2 cellular contexts compared by ENCODE assay signal in the genomic region with DNA sequence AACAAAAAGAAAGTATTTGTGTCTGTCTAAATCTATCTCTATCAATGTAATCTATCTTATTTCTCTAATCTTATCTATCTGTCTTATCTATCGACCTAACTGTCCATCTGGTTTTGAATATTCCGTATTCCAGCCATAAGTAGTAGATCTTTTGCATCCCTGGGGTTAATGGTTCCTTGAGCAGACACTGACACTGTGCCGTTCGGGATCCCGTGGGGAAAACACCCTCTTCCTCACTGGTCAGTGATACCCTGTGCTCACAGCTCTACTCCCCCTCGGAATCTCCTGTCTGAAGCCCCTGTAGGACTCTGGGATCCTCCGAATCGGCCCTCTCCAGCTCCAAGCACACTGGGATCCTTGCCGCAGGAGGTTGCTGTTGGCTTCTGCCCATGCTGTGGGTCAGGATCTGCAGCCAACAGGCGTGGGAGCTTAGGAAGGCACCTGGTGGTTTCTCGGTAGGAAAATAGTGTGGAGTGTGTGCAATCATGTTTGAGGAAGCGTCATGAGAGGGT.
TF ChIP-seq lines count a peak whose summit lies in the region.

No MANE protein-coding gene starts in this region.

TF ChIP-seq in A549, 52 proteins besides CTCF, POLR2A, EP300 and RAD21:
- TF ChIP-seq SREBF2 (IDR thresholded peaks at IDR 0.05) (no peak), MYC (IDR thresholded peaks at IDR 0.05; ENCODE audit: borderline replicate concordance, low read length) (no peak), CHD4 (IDR thresholded peaks at IDR 0.05; ENCODE audit: borderline replicate concordance) (no peak), RCOR1 (IDR thresholded peaks at IDR 0.05; ENCODE audit: low read depth, low read length) (no peak), CEBPB (IDR thresholded peaks at IDR 0.05) (no peak), RFX5 (IDR thresholded peaks at IDR 0.05) (no peak), POLR2AphosphoS2 (conservative IDR thresholded peaks at IDR 0.05; ENCODE audit: low read length) (no peak), TFCP2L1 (CRISPR knock-in tag; IDR thresholded peaks at IDR 0.05) (no peak), ZSCAN20 (CRISPR knock-in tag; IDR thresholded peaks at IDR 0.05) (no peak), JUNB (IDR thresholded peaks at IDR 0.05) (no peak), EHMT2 (IDR thresholded peaks at IDR 0.05; ENCODE audit: low read depth) (no peak), ZFP36 (IDR thresholded peaks at IDR 0.05; ENCODE audit: borderline replicate concordance, partially characterized antibody) (no peak), CBX2 (IDR thresholded peaks at IDR 0.05; ENCODE audit: borderline replicate concordance, low read depth) (no peak), RNF2 (IDR thresholded peaks at IDR 0.05; ENCODE audit: borderline replicate concordance, low read depth) (no peak), NPAS2 (CRISPR knock-in tag; IDR thresholded peaks at IDR 0.05; ENCODE audit: borderline replicate concordance) (no peak), HDAC2 (IDR thresholded peaks at IDR 0.05) (no peak)
- TF ChIP-seq, protein P1, sequence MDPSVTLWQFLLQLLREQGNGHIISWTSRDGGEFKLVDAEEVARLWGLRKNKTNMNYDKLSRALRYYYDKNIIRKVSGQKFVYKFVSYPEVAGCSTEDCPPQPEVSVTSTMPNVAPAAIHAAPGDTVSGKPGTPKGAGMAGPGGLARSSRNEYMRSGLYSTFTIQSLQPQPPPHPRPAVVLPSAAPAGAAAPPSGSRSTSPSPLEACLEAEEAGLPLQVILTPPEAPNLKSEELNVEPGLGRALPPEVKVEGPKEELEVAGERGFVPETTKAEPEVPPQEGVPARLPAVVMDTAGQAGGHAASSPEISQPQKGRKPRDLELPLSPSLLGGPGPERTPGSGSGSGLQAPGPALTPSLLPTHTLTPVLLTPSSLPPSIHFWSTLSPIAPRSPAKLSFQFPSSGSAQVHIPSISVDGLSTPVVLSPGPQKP (IDR thresholded peaks at IDR 0.05; ENCODE audit: low read depth, low read length), result no peak
- TF ChIP-seq, protein P2, sequence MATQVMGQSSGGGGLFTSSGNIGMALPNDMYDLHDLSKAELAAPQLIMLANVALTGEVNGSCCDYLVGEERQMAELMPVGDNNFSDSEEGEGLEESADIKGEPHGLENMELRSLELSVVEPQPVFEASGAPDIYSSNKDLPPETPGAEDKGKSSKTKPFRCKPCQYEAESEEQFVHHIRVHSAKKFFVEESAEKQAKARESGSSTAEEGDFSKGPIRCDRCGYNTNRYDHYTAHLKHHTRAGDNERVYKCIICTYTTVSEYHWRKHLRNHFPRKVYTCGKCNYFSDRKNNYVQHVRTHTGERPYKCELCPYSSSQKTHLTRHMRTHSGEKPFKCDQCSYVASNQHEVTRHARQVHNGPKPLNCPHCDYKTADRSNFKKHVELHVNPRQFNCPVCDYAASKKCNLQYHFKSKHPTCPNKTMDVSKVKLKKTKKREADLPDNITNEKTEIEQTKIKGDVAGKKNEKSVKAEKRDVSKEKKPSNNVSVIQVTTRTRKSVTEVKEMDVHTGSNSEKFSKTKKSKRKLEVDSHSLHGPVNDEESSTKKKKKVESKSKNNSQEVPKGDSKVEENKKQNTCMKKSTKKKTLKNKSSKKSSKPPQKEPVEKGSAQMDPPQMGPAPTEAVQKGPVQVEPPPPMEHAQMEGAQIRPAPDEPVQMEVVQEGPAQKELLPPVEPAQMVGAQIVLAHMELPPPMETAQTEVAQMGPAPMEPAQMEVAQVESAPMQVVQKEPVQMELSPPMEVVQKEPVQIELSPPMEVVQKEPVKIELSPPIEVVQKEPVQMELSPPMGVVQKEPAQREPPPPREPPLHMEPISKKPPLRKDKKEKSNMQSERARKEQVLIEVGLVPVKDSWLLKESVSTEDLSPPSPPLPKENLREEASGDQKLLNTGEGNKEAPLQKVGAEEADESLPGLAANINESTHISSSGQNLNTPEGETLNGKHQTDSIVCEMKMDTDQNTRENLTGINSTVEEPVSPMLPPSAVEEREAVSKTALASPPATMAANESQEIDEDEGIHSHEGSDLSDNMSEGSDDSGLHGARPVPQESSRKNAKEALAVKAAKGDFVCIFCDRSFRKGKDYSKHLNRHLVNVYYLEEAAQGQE (IDR thresholded peaks at IDR 0.05), result no peak
- TF ChIP-seq, protein P3, sequence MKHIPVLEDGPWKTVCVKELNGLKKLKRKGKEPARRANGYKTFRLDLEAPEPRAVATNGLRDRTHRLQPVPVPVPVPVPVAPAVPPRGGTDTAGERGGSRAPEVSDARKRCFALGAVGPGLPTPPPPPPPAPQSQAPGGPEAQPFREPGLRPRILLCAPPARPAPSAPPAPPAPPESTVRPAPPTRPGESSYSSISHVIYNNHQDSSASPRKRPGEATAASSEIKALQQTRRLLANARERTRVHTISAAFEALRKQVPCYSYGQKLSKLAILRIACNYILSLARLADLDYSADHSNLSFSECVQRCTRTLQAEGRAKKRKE (CRISPR knock-in tag; IDR thresholded peaks at IDR 0.05; ENCODE audit: low read depth), result no peak

TF ChIP-seq in H1, 55 proteins besides CTCF, POLR2A, EP300 and RAD21:
- TF ChIP-seq CEBPB (IDR thresholded peaks at IDR 0.05; ENCODE audit: low read depth, low read length), result no peak
- no peak for TF ChIP-seq YY1 (IDR thresholded peaks at IDR 0.05; ENCODE audit: low read depth, low read length)
- TF ChIP-seq, protein P4, sequence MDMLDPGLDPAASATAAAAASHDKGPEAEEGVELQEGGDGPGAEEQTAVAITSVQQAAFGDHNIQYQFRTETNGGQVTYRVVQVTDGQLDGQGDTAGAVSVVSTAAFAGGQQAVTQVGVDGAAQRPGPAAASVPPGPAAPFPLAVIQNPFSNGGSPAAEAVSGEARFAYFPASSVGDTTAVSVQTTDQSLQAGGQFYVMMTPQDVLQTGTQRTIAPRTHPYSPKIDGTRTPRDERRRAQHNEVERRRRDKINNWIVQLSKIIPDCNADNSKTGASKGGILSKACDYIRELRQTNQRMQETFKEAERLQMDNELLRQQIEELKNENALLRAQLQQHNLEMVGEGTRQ (IDR thresholded peaks at IDR 0.05; ENCODE audit: low read length), result no peak
- TF ChIP-seq SP4 (IDR thresholded peaks at IDR 0.05; ENCODE audit: low read length), result no peak
- no peak for TF ChIP-seq SIRT6 (IDR thresholded peaks at IDR 0.05; ENCODE audit: low read length)
- TF ChIP-seq JUN (IDR thresholded peaks at IDR 0.05; ENCODE audit: low read depth, low read length), result no peak
- TF ChIP-seq, protein P5, sequence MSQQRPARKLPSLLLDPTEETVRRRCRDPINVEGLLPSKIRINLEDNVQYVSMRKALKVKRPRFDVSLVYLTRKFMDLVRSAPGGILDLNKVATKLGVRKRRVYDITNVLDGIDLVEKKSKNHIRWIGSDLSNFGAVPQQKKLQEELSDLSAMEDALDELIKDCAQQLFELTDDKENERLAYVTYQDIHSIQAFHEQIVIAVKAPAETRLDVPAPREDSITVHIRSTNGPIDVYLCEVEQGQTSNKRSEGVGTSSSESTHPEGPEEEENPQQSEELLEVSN (IDR thresholded peaks at IDR 0.05), result no peak
- TF ChIP-seq GTF2F1 (IDR thresholded peaks at IDR 0.05; ENCODE audit: borderline replicate concordance, low read depth, low read length), result no peak
- no peak for TF ChIP-seq BCL11A (IDR thresholded peaks at IDR 0.05; ENCODE audit: low read depth in 2 of 2, low read length in 2 of 2)
- TF ChIP-seq BRCA1 (IDR thresholded peaks at IDR 0.05; ENCODE audit: low read depth, low read length), result no peak
- no peak for TF ChIP-seq CREB1 (IDR thresholded peaks at IDR 0.05)
- no peak for TF ChIP-seq CHD2 (IDR thresholded peaks at IDR 0.05; ENCODE audit: low read length)
- TF ChIP-seq CBX8 (IDR thresholded peaks at IDR 0.05; ENCODE audit: borderline replicate concordance, low read depth, low read length), result no peak
